ENCODE assay signal across 8 cellular contexts in genomic region chr4:18020671-18021469, GRCh38.
DNase-seq lines count a peak whose midpoint lies in the region; ATAC-seq and TF ChIP-seq lines count a peak whose summit lies in the region.

No MANE protein-coding gene starts in this region.

- H3K27ac ChIP-seq in coronary artery (peak overlapping the region; percentile 92 to 98), layer of hippocampus (ENCODE audit: low read depth, low read length) (peak overlapping the region; percentile 93)

- TF ChIP-seq CTCF in AG09309 (IDR thresholded peaks at IDR 0.05; ENCODE audit: control insufficient read depth, insufficient read depth, low read depth, low read length, missing control alignments) (no peak), coronary artery (IDR thresholded peaks at IDR 0.05) (no peak)

- H3K4me3 ChIP-seq in AG09309 (ENCODE audit: control insufficient read depth, low read depth, low read length) (peak overlapping the region; percentile 83), coronary artery (peak overlapping the region; percentile 94)

- DNase-seq in AG09309 (ENCODE audit: low read depth) (peak; percentile 32), NCI-H226 (peak; percentile 58), coronary artery (ENCODE audit: low spot score) (peak; percentile 81)
- DNase-seq in activated CD4-positive, alpha-beta T cell treated with anti-CD3 and anti-CD28 coated beads for 24 hours (ENCODE audit: low read depth in 2 of 2) = peak; percentile 1 to 10
- peak; percentile 9 to 10 for DNase-seq in stimulated activated CD4-positive, alpha-beta T cell treated with anti-CD3 and anti-CD28 coated beads, Interleukin-15, amount 100 ng/mL, for 48 hours (ENCODE audit: low read depth in 2 of 2)

- ATAC-seq in GM18909 (IDR thresholded peaks at IDR 0.05; ENCODE audit: poor library complexity, unreplicated experiment) (peak; percentile 22), HG03175 (IDR thresholded peaks at IDR 0.05; ENCODE audit: unreplicated experiment) (peak; percentile 19)

- H3K27me3 ChIP-seq in layer of hippocampus (ENCODE audit: control insufficient read depth, insufficient read depth, low read length) = no peaks in the 10 kb centered on the region

Comparison
In these comparisons a context has a peak if more than half of its experiments do, and no peak if none do; other contexts are left out.
1. Peak in every context shown above with its lines: DNase-seq, ATAC-seq, H3K4me3 ChIP-seq and H3K27ac ChIP-seq.
2. DNase-seq: peak in every context shown above with its lines; median percentile 81 in coronary artery; 58 in NCI-H226; 32 in AG09309; 10 in stimulated activated CD4-positive, alpha-beta T cell treated with anti-CD3 and anti-CD28 coated beads, Interleukin-15, amount 100 ng/mL, for 48 hours; 6 in activated CD4-positive, alpha-beta T cell treated with anti-CD3 and anti-CD28 coated beads for 24 hours.